ENCODE assay signal across 21 cellular contexts in the genomic region with DNA sequence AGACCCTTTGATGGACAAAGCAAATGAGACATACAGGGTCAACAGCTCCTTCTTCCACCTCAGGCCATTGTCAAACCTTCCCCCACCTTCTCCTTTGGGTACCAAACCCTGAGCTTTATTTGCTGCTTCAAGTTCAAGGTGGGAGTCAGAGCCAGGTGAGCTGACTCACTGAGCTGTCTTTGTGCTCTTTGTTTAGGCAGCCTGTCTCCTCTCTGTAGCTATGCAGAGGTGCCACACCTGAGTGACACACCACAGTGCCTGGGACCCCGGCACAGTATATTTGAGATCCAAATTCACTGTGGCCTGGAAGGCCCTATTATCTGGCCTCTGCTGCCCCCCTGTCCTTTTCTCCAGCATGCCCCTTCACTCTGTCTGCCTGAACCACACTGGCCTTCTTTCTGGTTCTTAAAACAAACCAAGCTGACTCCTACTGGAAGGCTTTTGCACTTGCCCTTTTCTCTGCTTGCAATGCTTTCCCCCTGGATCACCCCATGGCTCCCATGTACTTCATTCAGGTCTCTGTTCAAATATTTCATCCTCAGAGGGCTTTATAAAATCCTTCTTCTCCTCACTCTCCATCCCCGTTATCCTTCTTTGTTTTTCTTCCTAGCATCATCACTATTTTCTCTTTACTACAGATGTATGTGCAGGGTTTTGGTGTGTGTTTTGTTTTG. TPM values are rescaled to one million over a fixed set of nuclear protein-coding genes. Genes with fewer than 3 reads are reported as not detected.
DNase-seq lines count a peak whose midpoint lies in the region; ATAC-seq, FAIRE-seq and TF ChIP-seq lines count a peak whose summit lies in the region.
"Had no signal": no experiment of that assay in that cellular context is flagged by ENCODE, and none has a peak within 500 bp of the region (broad histone marks: within the 10 kb centered on the region; RNA-seq: fewer than 3 reads in every experiment).

No MANE protein-coding gene starts in this region.

- dilution Hi-C loops in keratinocyte (cut with MboI; ENCODE audit: extremely low pct_ligation_motif_present, low sequenced_read_pairs), result no loop called here

- H3K4me2 ChIP-seq in keratinocyte (ENCODE audit: control insufficient read depth, extremely low read depth, insufficient read depth, low read depth, low read length), result no peak overlapping the region

- no peak overlapping the region for H3K4me3 ChIP-seq in keratinocyte (ENCODE audit: control insufficient read depth in 2 of 3, extremely low read depth in 1 of 3, insufficient read depth in 2 of 3, low read depth in 1 of 3, low read length in 3 of 3)
- H3K4me3 ChIP-seq: MG63, Peyer's patch had no signal

- H3K9me3 ChIP-seq in KOPT-K1 (ENCODE audit: insufficient read depth, low read length, poor library complexity, severe bottlenecking) (no peaks in the 10 kb centered on the region), keratinocyte (ENCODE audit: control insufficient read depth, low read depth, low read length) (no peaks in the 10 kb centered on the region)
- H3K9me3 ChIP-seq: BE2C, MG63, Peyer's patch had no signal

- ATAC-seq in GM21360 (IDR thresholded peaks at IDR 0.05; ENCODE audit: unreplicated experiment), result no peak
- ATAC-seq: HepG2 had no signal

- H3K36me3 ChIP-seq in KOPT-K1 (ENCODE audit: insufficient read depth, low read length), result peaks cover 14% of the 10 kb centered on the region; the same call in 1 of the 2 replicates
- no peaks in the 10 kb centered on the region for H3K36me3 ChIP-seq in keratinocyte (ENCODE audit: control insufficient read depth in 2 of 2, extremely low read depth in 1 of 2, insufficient read depth in 2 of 2, low read length in 2 of 2)
- H3K36me3 ChIP-seq: BE2C, MG63, Peyer's patch had no signal

- H3K79me2 ChIP-seq in keratinocyte (ENCODE audit: control insufficient read depth, insufficient read depth, low read length), result no peaks in the 10 kb centered on the region

- H2AFZ ChIP-seq in keratinocyte (ENCODE audit: control insufficient read depth, low read length), result no peak overlapping the region

- TF ChIP-seq CTCF in keratinocyte (optimal IDR thresholded peaks at IDR 0.05 in 1 of 3, IDR thresholded peaks at IDR 0.05 in 1 of 3, conservative IDR thresholded peaks at IDR 0.05 in 1 of 3; ENCODE audit: extremely low read depth in 1 of 3, insufficient read depth in 2 of 3, low read length in 3 of 3), result no peak

- peaks cover 13% of the 10 kb centered on the region for H3K27me3 ChIP-seq in keratinocyte (ENCODE audit: control insufficient read depth, extremely low read depth, insufficient read depth, low read length)

- FAIRE-seq in keratinocyte (lab: Jason Lieb, UNC), result peak; percentile 5
- FAIRE-seq: D721Med, G401.6, H54, HepG2 had no signal

- no peak overlapping the region for H3K9ac ChIP-seq in keratinocyte (ENCODE audit: control insufficient read depth, extremely low read depth, insufficient read depth, low read length)

- H3K27ac ChIP-seq in KOPT-K1 (ENCODE audit: low read depth, low read length, poor library complexity, severe bottlenecking), result peak overlapping the region; percentile 97
- H3K27ac ChIP-seq in caudate nucleus (ENCODE audit: low read depth, low read length), result peak overlapping the region; percentile 58
- no peak overlapping the region for H3K27ac ChIP-seq in keratinocyte (ENCODE audit: control insufficient read depth, insufficient read depth, low read length)
- H3K27ac ChIP-seq: 22Rv1, Peyer's patch had no signal

- peak; percentile 33 for DNase-seq in DMS79 treated with DMSO at 0.1 percent for 48 hours (lab: John Stamatoyannopoulos, UW)
- no peak for DNase-seq in DMS79 (lab: John Stamatoyannopoulos, UW)
- DNase-seq in caudate nucleus (lab: John Stamatoyannopoulos, UW), result peak in 6 of 61 donors; percentile 8 to 51 (median 23)
- no peak for DNase-seq in keratinocyte (ENCODE audit: low read depth, low spot score)
- DNase-seq in stimulated activated CD4-positive, alpha-beta T cell treated with anti-CD3 and anti-CD28 coated beads, Interleukin-2, amount 100 ng/mL, for 24 hours, result no peak
- no peak for DNase-seq in NCI-H1694 (lab: John Stamatoyannopoulos, UW)
- DNase-seq: ACHN; BE2C; CD4-positive, CD25-positive, alpha-beta regulatory T cell; MG63; NCI-H2029 treated with DMSO at 0.1 percent for 48 hours; NCI-H69; Peyer's patch; SHP77 treated with DMSO at 0.1 percent for 48 hours had no signal

- H3K9me1 ChIP-seq in keratinocyte (ENCODE audit: control insufficient read depth, extremely low read depth, insufficient read depth, low read length), result no peaks in the 10 kb centered on the region

- H4K20me1 ChIP-seq in keratinocyte (ENCODE audit: control insufficient read depth, extremely low read depth, insufficient read depth, low read length), result no peaks in the 10 kb centered on the region

- H3K4me1 ChIP-seq in keratinocyte (ENCODE audit: control insufficient read depth, extremely low read depth, insufficient read depth, low read length), result no peaks in the 10 kb centered on the region
- H3K4me1 ChIP-seq: BE2C had no signal

RNA-seq across cellular contexts. Expression of a gene that starts 16.1 kb away (rescaled TPM):
- polyA plus RNA-seq in keratinocyte, result 0.53 to 1.1 TPM (median 0.57 TPM) in 3 replicates
- polyA plus RNA-seq in keratinocyte (2011; ENCODE audit: low read depth), result 0.77 TPM
- 0.71 and 0.81 TPM in 2 replicates for polyA plus RNA-seq in keratinocyte (2011; cell fraction: cytosol; rRNA removed)
- 0.24 and 0.47 TPM in 2 replicates for polyA plus RNA-seq in keratinocyte (2011; cell fraction: nucleus; rRNA removed)
- polyA plus RNA-seq in keratinocyte (2012; ENCODE audit: low replicate concordance), result 0.28 and 0.54 TPM in 2 replicates
- polyA minus RNA-seq in keratinocyte, result not detected in 3 replicates
- not detected for polyA minus RNA-seq in keratinocyte (2011; cell fraction: cytosol; rRNA and poly(A)+ RNA removed)
- 0.54 TPM in 1 of 2 replicates, not detected in the other for polyA minus RNA-seq in keratinocyte (2011; cell fraction: nucleus; rRNA and poly(A)+ RNA removed)
- polyA plus RNA-seq: HepG2 had no signal
